In genomic region chr10:4034907-4035581, GRCh38 we compare ENCODE assay signal across 8 cellular contexts.
DNase-seq lines count a peak whose midpoint lies in the region; ATAC-seq lines count a peak whose summit lies in the region.

No MANE protein-coding gene starts in this region.

- peak; percentile 21 for DNase-seq in activated naive CD8-positive, alpha-beta T cell treated with anti-CD3 and anti-CD28 coated beads for 36 hours
- DNase-seq in islet precursor cell (peak; percentile 56), NCI-H345 treated with DMSO at 0.1 percent for 48 hours (lab: John Stamatoyannopoulos, UW; ENCODE audit: unreplicated experiment) (no peak)

- H3K4me1 Mint-ChIP-seq in activated naive CD8-positive, alpha-beta T cell treated with anti-CD3 and anti-CD28 coated beads for 36 hours: peaks cover 29% of the 10 kb centered on the region
- peaks cover 33% of the 10 kb centered on the region for H3K4me1 Mint-ChIP-seq in stimulated activated memory B cell treated with anti-CD40 and anti-IgM and Interleukin-4, amounts not matched to agents 10 μg/mL and 1 μg/mL and 100 μg/mL, for 72 hours

- H3K4me3 Mint-ChIP-seq in activated naive CD8-positive, alpha-beta T cell treated with anti-CD3 and anti-CD28 coated beads for 36 hours: peak overlapping the region; percentile 49
- peak overlapping the region; percentile 54 for H3K4me3 Mint-ChIP-seq in stimulated activated memory B cell treated with anti-CD40 and anti-IgM and Interleukin-4, amounts not matched to agents 10 μg/mL and 1 μg/mL and 100 μg/mL, for 72 hours

- no peaks in the 10 kb centered on the region for H3K27me3 Mint-ChIP-seq in activated naive CD8-positive, alpha-beta T cell treated with anti-CD3 and anti-CD28 coated beads for 36 hours
- H3K27me3 Mint-ChIP-seq in stimulated activated memory B cell treated with anti-CD40 and anti-IgM and Interleukin-4, amounts not matched to agents 10 μg/mL and 1 μg/mL and 100 μg/mL, for 72 hours: no peaks in the 10 kb centered on the region

- no peaks in the 10 kb centered on the region for H3K9me3 Mint-ChIP-seq in activated naive CD8-positive, alpha-beta T cell treated with anti-CD3 and anti-CD28 coated beads for 36 hours
- H3K9me3 Mint-ChIP-seq in stimulated activated memory B cell treated with anti-CD40 and anti-IgM and Interleukin-4, amounts not matched to agents 10 μg/mL and 1 μg/mL and 100 μg/mL, for 72 hours: no peaks in the 10 kb centered on the region

- no peaks in the 10 kb centered on the region for H3K36me3 Mint-ChIP-seq in activated naive CD8-positive, alpha-beta T cell treated with anti-CD3 and anti-CD28 coated beads for 36 hours
- no peaks in the 10 kb centered on the region for H3K36me3 Mint-ChIP-seq in stimulated activated memory B cell treated with anti-CD40 and anti-IgM and Interleukin-4, amounts not matched to agents 10 μg/mL and 1 μg/mL and 100 μg/mL, for 72 hours

- ATAC-seq in HG02642 (IDR thresholded peaks at IDR 0.05; ENCODE audit: poor library complexity, unreplicated experiment) (peak; percentile 30), HG02973 (IDR thresholded peaks at IDR 0.05; ENCODE audit: unreplicated experiment) (no peak), HG03432 (IDR thresholded peaks at IDR 0.05; ENCODE audit: unreplicated experiment) (no peak), GM18519 (IDR thresholded peaks at IDR 0.05; ENCODE audit: low FRiP score, unreplicated experiment) (no peak)
- no peak for ATAC-seq in stimulated activated memory B cell treated with anti-CD40 and anti-IgM and Interleukin-4, amounts not matched to agents 10 μg/mL and 1 μg/mL and 100 μg/mL, for 72 hours

- peak overlapping the region; percentile 78 for H3K27ac Mint-ChIP-seq in activated naive CD8-positive, alpha-beta T cell treated with anti-CD3 and anti-CD28 coated beads for 36 hours
- H3K27ac Mint-ChIP-seq in stimulated activated memory B cell treated with anti-CD40 and anti-IgM and Interleukin-4, amounts not matched to agents 10 μg/mL and 1 μg/mL and 100 μg/mL, for 72 hours: peak overlapping the region; percentile 90
